ENCODE assay signal across 8 cellular contexts in the genomic region with DNA sequence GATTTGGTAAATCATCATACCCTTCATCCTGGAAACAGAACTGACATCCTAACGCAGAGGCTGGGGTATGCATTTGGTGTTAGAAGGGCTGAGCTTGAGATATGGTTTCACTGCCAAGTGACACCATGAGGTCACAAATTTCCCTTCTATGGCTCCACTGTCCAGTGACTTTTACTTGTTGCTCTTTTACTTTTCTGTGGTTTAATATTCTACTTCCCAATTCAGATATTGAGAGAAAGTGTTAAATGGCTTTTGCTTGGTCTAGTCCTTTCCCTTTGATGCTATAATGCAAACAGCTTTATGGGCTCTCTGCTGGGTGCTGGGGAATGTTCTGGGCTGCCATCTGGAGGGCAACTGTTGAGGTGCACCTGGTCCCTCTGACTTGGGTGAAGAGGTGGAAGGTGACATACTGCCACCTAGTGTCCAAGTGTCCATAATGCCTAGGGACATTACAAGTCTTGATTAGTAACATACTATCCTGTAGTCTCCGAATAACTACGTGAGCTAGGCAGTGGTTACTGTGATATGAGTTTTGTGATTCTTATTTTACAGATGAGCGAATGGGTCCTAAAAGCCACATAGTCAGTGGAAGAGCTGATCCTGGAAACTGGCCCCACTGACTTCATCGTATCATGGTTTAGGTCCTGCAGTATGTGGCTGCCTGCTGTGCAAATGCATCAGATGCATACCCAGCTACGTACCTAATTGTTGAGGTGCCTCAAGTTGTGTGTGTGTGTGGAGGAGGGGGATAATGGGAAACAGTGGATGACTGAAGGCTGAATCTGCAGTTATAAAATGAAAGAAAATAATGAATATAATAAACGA.
DNase-seq lines count a peak whose midpoint lies in the region; ATAC-seq and TF ChIP-seq lines count a peak whose summit lies in the region.

No MANE protein-coding gene starts in this region.

- peak; percentile 100 for TF ChIP-seq CTCF in C4-2B (conservative IDR thresholded peaks at IDR 0.05)

- no peak overlapping the region for H3K27ac ChIP-seq in C4-2B

- peak; percentile 83 for DNase-seq in NCI-H460 (ENCODE audit: extremely low read depth, low read depth)
- peak; percentile 50 for DNase-seq in activated CD4-positive, CD25-positive, alpha-beta regulatory T cell treated with anti-CD3 and anti-CD28 coated beads, Interleukin-2, amount 50 U/mL, for 16 hours (ENCODE audit: low read depth, low spot score)
- peak; percentile 86 for DNase-seq in cerebellar cortex (ENCODE audit: low spot score)
- peak; percentile 97 for DNase-seq in left kidney (ENCODE audit: low read depth, low spot score)
- DNase-seq in stimulated activated CD4-positive, alpha-beta T cell treated with anti-CD3 and anti-CD28 coated beads, Interleukin-4, amount 100 ng/mL, for 48 hours (ENCODE audit: low read depth in 2 of 2) = peak; percentile 75 to 80

- peak; percentile 81 for ATAC-seq in GM19351 (IDR thresholded peaks at IDR 0.05; ENCODE audit: unreplicated experiment)
- peak; percentile 96 for ATAC-seq in HG03439 (IDR thresholded peaks at IDR 0.05; ENCODE audit: unreplicated experiment)
